ENCODE assay signal across 1 cellular context in the genomic region with DNA sequence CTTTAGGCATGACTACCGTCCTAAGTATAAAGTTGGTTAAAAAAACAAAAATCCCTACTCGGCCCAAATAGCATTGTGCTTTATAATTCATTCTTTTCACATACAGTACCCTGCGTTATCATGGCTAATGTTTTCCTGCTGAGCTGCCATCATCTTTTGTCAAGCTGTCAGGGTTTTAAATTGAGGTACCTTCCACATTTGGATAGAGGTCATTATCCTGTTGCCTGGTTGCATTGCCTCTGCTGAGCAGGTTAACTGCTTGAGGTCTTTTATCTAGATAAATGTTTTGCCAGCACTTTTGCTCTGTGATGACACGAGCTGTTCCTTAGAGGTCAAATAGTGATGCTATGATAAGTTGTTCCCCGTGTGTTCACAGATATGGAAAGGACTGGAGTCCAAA.
TF ChIP-seq lines count a peak whose summit lies in the region.

No MANE protein-coding gene starts in this region.

TF ChIP-seq in SK-N-SH treated with all-trans-retinoic acid at 6 μM for 48 hours, 23 proteins besides CTCF, POLR2A, EP300 and RAD21 (continued from another document):
- TF ChIP-seq POU6F1 (CRISPR knock-in tag; IDR thresholded peaks at IDR 0.05; ENCODE audit: borderline replicate concordance, low read depth) = no peak
